20 cellular contexts compared by ENCODE assay signal in genomic region chr2:154813636-154814035, GRCh38.
DNase-seq lines count a peak whose midpoint lies in the region; ATAC-seq, FAIRE-seq and TF ChIP-seq lines count a peak whose summit lies in the region.
"Had no signal": no experiment of that assay in that cellular context is flagged by ENCODE, and none has a peak within 500 bp of the region (broad histone marks: within the 10 kb centered on the region; RNA-seq: fewer than 3 reads in every experiment).

No MANE protein-coding gene starts in this region.

- H3K4me3 Mint-ChIP-seq in Calu3 (ENCODE audit: low read depth, unreplicated experiment): no peak overlapping the region
- H3K4me3 Mint-ChIP-seq: CD4-positive, alpha-beta T cell; HFFc6 had no signal

- H3K27ac Mint-ChIP-seq in Calu3 (ENCODE audit: unreplicated experiment): no peak overlapping the region
- H3K27ac Mint-ChIP-seq: CD4-positive, alpha-beta T cell; HFFc6 had no signal

- intact Hi-C loops in left colon (cut with DNase I, micrococcal nuclease): no loop called here
- intact Hi-C loops in Calu3 (cut with micrococcal nuclease; ENCODE audit: unreplicated experiment): no loop called here
- intact Hi-C loops in lower lobe of right lung (cut with DNase I): no loop called here

- H3K4me1 ChIP-seq in small intestine (ENCODE audit: control insufficient read depth in 2 of 2, insufficient read depth in 1 of 2, low read depth in 1 of 2, low read length in 1 of 2) (no peaks in the 10 kb centered on the region), lower lobe of right lung (no peaks in the 10 kb centered on the region)
- H3K4me1 ChIP-seq: BE2C had no signal

- CTCF ChIA-PET in Calu3 (lab: Charles Lee): no interaction called here

- 30 to 63% (median 47%) methylated on average over 1 of the region's 1 CpG for WGBS in small intestine, 3 donors

- TF ChIP-seq CTCF in Calu3 (IDR thresholded peaks at IDR 0.05; ENCODE audit: unreplicated experiment): no peak
- no peak for TF ChIP-seq CTCF in lower lobe of right lung (IDR thresholded peaks at IDR 0.05)

- ATAC-seq in left colon (peak; percentile 45), lower lobe of right lung (no peak)
- ATAC-seq: GM12878, HCT116 had no signal

- peak; percentile 20 for DNase-seq in NCI-H526 treated with DMSO at 0.1 percent for 48 hours (lab: John Stamatoyannopoulos, UW)
- no peak for DNase-seq in left colon
- DNase-seq in small intestine: peak; percentile 45
- no peak for DNase-seq in Calu3
- no peak for DNase-seq in lower lobe of right lung
- DNase-seq in C1 segment of cervical spinal cord (lab: John Stamatoyannopoulos, UW): no peak
- DNase-seq: BE2C; CD4-positive, alpha-beta T cell; DMS 273 treated with DMSO at 0.1 percent for 48 hours; DMS53; DND-41; EL; GOT3; H7; HFFc6; IMR-90 had no signal

- no peaks in the 10 kb centered on the region for H3K9me3 Mint-ChIP-seq in Calu3 (ENCODE audit: low read depth, unreplicated experiment)

- H3K27ac ChIP-seq in small intestine (ENCODE audit: low read depth in 1 of 2, low read length in 1 of 2): no peak overlapping the region
- H3K27ac ChIP-seq in lower lobe of right lung: no peak overlapping the region
- H3K27ac ChIP-seq: C4-2B had no signal

- H3K36me3 Mint-ChIP-seq in Calu3 (ENCODE audit: insufficient read depth, unreplicated experiment): no peaks in the 10 kb centered on the region

- H3K27me3 ChIP-seq in small intestine (ENCODE audit: control insufficient read depth in 2 of 2, insufficient read depth in 2 of 2, low read length in 2 of 2): no peaks in the 10 kb centered on the region
- no peaks in the 10 kb centered on the region for H3K27me3 ChIP-seq in lower lobe of right lung (ENCODE audit: low read depth)
- H3K27me3 ChIP-seq: BE2C had no signal

- no peak for FAIRE-seq in small intestine (lab: Jason Lieb, UNC)
- FAIRE-seq: GM12878, HTR-8/SVneo had no signal

- no TSS peak for BruUV-seq in Calu3 (replicated peaks; lab: Mats Ljungman, UMichigan)

- H3K4me3 ChIP-seq in small intestine (ENCODE audit: low read depth in 1 of 2, low read length in 2 of 2) (no peak overlapping the region), lower lobe of right lung (no peak overlapping the region)
- H3K4me3 ChIP-seq: GM12878 had no signal

- H3K36me3 ChIP-seq in small intestine (ENCODE audit: control insufficient read depth in 2 of 2, insufficient read depth in 2 of 2, low read length in 2 of 2) (no peaks in the 10 kb centered on the region), lower lobe of right lung (no peaks in the 10 kb centered on the region)
- H3K36me3 ChIP-seq: BE2C had no signal

- H3K9me3 ChIP-seq in small intestine (ENCODE audit: control insufficient read depth, low read depth): no peaks in the 10 kb centered on the region
- no peaks in the 10 kb centered on the region for H3K9me3 ChIP-seq in lower lobe of right lung
- H3K9me3 ChIP-seq: BE2C had no signal

- H3K27me3 Mint-ChIP-seq in Calu3 (ENCODE audit: unreplicated experiment): no peaks in the 10 kb centered on the region
- H3K27me3 Mint-ChIP-seq: CD4-positive, alpha-beta T cell had no signal

- no peaks in the 10 kb centered on the region for H3K4me1 Mint-ChIP-seq in Calu3 (ENCODE audit: low read depth, unreplicated experiment)

Comparison
In these comparisons a context has a peak if more than half of its experiments do, and no peak if none do; other contexts are left out.
1. DNase-seq: peak in NCI-H526 treated with DMSO at 0.1 percent for 48 hours (single experiment) and small intestine (single experiment); none in left colon (0 of 2), Calu3 (single experiment), lower lobe of right lung (single experiment) and C1 segment of cervical spinal cord (0 of 14).